1 cellular context compared by ENCODE assay signal in genomic region chr10:102780246-102780645, GRCh38.
TF ChIP-seq lines count a peak whose summit lies in the region.

No MANE protein-coding gene starts in this region.

TF ChIP-seq in HCT116, 20 proteins besides CTCF, POLR2A, EP300 and RAD21:
- no peak for TF ChIP-seq SRF (IDR thresholded peaks at IDR 0.05; ENCODE audit: low read depth)
- peak; percentile 8; the same call in 1 of the 2 replicates for TF ChIP-seq CEBPB (IDR thresholded peaks at IDR 0.05; ENCODE audit: low read depth)
